In the genomic region with DNA sequence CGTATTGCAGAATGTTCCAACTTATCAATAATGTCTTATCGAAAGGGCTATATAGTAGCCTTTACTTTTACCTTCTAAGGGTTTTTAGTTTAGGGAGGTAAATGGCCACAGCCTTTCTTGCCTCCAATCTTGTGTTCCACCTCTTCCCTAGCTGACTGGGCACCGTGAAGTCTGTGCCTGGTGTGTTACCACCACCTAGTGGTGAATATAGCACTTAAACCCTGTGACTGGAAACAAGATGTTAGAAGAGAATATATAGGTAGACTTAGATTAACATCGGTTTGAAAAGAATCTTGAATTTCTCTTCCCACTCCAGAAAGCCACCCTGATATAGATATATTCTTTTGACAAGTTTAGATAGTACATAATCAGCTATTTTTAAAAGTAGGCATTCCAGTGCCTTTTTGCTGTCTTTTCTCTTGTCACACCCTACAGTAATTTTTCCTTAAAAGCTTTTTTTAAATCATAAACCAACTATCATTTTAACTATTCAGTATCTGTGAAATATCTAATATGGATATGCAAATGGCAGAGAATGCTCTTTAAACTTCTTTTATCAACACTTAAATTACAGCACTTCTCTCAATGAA, we compare ENCODE assay signal across 1 cellular context.
TF ChIP-seq lines count a peak whose summit lies in the region.

No MANE protein-coding gene starts in this region.

TF ChIP-seq in HepG2, 621 proteins besides CTCF, POLR2A, EP300 and RAD21:
- TF ChIP-seq, protein P1, sequence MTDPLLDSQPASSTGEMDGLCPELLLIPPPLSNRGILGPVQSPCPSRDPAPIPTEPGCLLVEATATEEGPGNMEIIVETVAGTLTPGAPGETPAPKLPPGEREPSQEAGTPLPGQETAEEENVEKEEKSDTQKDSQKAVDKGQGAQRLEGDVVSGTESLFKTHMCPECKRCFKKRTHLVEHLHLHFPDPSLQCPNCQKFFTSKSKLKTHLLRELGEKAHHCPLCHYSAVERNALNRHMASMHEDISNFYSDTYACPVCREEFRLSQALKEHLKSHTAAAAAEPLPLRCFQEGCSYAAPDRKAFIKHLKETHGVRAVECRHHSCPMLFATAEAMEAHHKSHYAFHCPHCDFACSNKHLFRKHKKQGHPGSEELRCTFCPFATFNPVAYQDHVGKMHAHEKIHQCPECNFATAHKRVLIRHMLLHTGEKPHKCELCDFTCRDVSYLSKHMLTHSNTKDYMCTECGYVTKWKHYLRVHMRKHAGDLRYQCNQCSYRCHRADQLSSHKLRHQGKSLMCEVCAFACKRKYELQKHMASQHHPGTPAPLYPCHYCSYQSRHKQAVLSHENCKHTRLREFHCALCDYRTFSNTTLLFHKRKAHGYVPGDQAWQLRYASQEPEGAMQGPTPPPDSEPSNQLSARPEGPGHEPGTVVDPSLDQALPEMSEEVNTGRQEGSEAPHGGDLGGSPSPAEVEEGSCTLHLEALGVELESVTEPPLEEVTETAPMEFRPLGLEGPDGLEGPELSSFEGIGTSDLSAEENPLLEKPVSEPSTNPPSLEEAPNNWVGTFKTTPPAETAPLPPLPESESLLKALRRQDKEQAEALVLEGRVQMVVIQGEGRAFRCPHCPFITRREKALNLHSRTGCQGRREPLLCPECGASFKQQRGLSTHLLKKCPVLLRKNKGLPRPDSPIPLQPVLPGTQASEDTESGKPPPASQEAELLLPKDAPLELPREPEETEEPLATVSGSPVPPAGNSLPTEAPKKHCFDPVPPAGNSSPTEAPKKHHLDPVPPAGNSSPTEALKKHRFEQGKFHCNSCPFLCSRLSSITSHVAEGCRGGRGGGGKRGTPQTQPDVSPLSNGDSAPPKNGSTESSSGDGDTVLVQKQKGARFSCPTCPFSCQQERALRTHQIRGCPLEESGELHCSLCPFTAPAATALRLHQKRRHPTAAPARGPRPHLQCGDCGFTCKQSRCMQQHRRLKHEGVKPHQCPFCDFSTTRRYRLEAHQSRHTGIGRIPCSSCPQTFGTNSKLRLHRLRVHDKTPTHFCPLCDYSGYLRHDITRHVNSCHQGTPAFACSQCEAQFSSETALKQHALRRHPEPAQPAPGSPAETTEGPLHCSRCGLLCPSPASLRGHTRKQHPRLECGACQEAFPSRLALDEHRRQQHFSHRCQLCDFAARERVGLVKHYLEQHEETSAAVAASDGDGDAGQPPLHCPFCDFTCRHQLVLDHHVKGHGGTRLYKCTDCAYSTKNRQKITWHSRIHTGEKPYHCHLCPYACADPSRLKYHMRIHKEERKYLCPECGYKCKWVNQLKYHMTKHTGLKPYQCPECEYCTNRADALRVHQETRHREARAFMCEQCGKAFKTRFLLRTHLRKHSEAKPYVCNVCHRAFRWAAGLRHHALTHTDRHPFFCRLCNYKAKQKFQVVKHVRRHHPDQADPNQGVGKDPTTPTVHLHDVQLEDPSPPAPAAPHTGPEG (CRISPR knock-in tag; IDR thresholded peaks at IDR 0.05) = no peak
- 0 out of 2 replicates have a peak, but pooled peaks have one; percentile 27 for TF ChIP-seq FOXK1 (CRISPR knock-in tag; IDR thresholded peaks at IDR 0.05; ENCODE audit: borderline replicate concordance, low read depth)
- 0 out of 4 replicates have a peak, but pooled peaks of 1 of the 2 experiments have one; percentile 1 for TF ChIP-seq MAFK (conservative IDR thresholded peaks at IDR 0.05 in 1 of 2, IDR thresholded peaks at IDR 0.05 in 1 of 2; ENCODE audit: low read length in 2 of 2)
- TF ChIP-seq, protein P2, sequence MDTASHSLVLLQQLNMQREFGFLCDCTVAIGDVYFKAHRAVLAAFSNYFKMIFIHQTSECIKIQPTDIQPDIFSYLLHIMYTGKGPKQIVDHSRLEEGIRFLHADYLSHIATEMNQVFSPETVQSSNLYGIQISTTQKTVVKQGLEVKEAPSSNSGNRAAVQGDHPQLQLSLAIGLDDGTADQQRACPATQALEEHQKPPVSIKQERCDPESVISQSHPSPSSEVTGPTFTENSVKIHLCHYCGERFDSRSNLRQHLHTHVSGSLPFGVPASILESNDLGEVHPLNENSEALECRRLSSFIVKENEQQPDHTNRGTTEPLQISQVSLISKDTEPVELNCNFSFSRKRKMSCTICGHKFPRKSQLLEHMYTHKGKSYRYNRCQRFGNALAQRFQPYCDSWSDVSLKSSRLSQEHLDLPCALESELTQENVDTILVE (CRISPR knock-in tag; IDR thresholded peaks at IDR 0.05) = 0 out of 2 replicates have a peak, but pooled peaks have one; percentile 28
- TF ChIP-seq KLF6 (CRISPR knock-in tag; IDR thresholded peaks at IDR 0.05) = 0 out of 2 replicates have a peak, but pooled peaks have one; percentile 29
- TF ChIP-seq TAF15 (IDR thresholded peaks at IDR 0.05; ENCODE audit: low read depth, low read length, poor library complexity, severe bottlenecking) = no peak
- TF ChIP-seq KLF11 (CRISPR knock-in tag; IDR thresholded peaks at IDR 0.05) = no peak
- TF ChIP-seq KLF16 (CRISPR knock-in tag; IDR thresholded peaks at IDR 0.05) = 0 out of 4 replicates have a peak, but pooled peaks of 1 of the 2 experiments have one; percentile 39
- TF ChIP-seq TSC22D2 (CRISPR knock-in tag; IDR thresholded peaks at IDR 0.05; ENCODE audit: borderline replicate concordance) = 0 out of 2 replicates have a peak, but pooled peaks have one; percentile 51
- 0 out of 2 replicates have a peak, but pooled peaks have one; percentile 36 for TF ChIP-seq THAP11 (CRISPR knock-in tag; IDR thresholded peaks at IDR 0.05)
- TF ChIP-seq ZNF781 (CRISPR knock-in tag; IDR thresholded peaks at IDR 0.05; ENCODE audit: borderline replicate concordance, not compliant biosample characterization) = no peak
- peak; percentile 16; the same call in 1 of the 2 replicates for TF ChIP-seq RXRB (CRISPR knock-in tag; IDR thresholded peaks at IDR 0.05; ENCODE audit: borderline replicate concordance)
- no peak for TF ChIP-seq SIX4 (CRISPR knock-in tag; IDR thresholded peaks at IDR 0.05)
- TF ChIP-seq, protein P3, sequence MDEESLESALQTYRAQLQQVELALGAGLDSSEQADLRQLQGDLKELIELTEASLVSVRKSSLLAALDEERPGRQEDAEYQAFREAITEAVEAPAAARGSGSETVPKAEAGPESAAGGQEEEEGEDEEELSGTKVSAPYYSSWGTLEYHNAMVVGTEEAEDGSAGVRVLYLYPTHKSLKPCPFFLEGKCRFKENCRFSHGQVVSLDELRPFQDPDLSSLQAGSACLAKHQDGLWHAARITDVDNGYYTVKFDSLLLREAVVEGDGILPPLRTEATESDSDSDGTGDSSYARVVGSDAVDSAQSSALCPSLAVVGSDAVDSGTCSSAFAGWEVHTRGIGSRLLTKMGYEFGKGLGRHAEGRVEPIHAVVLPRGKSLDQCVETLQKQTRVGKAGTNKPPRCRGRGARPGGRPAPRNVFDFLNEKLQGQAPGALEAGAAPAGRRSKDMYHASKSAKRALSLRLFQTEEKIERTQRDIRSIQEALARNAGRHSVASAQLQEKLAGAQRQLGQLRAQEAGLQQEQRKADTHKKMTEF (CRISPR knock-in tag; IDR thresholded peaks at IDR 0.05) = 0 out of 2 replicates have a peak, but pooled peaks have one; percentile 22
- TF ChIP-seq, protein P4, sequence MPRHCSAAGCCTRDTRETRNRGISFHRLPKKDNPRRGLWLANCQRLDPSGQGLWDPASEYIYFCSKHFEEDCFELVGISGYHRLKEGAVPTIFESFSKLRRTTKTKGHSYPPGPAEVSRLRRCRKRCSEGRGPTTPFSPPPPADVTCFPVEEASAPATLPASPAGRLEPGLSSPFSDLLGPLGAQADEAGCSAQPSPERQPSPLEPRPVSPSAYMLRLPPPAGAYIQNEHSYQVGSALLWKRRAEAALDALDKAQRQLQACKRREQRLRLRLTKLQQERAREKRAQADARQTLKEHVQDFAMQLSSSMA (CRISPR knock-in tag; IDR thresholded peaks at IDR 0.05) = no peak
- TF ChIP-seq ZNF747 (CRISPR knock-in tag; IDR thresholded peaks at IDR 0.05; ENCODE audit: borderline replicate concordance) = no peak
- TF ChIP-seq STAG1 (CRISPR knock-in tag; IDR thresholded peaks at IDR 0.05) = peak; percentile 98
- no peak for TF ChIP-seq ZNF329 (CRISPR knock-in tag; IDR thresholded peaks at IDR 0.05; ENCODE audit: low read depth)
- TF ChIP-seq ZNF12 (CRISPR knock-in tag; IDR thresholded peaks at IDR 0.05) = no peak
- no peak for TF ChIP-seq SIN3B (IDR thresholded peaks at IDR 0.05; ENCODE audit: low read length)
- TF ChIP-seq, protein P5, sequence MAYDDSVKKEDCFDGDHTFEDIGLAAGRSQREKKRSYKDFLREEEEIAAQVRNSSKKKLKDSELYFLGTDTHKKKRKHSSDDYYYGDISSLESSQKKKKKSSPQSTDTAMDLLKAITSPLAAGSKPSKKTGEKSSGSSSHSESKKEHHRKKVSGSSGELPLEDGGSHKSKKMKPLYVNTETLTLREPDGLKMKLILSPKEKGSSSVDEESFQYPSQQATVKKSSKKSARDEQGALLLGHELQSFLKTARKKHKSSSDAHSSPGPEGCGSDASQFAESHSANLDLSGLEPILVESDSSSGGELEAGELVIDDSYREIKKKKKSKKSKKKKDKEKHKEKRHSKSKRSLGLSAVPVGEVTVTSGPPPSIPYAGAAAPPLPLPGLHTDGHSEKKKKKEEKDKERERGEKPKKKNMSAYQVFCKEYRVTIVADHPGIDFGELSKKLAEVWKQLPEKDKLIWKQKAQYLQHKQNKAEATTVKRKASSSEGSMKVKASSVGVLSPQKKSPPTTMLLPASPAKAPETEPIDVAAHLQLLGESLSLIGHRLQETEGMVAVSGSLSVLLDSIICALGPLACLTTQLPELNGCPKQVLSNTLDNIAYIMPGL (CRISPR knock-in tag; IDR thresholded peaks at IDR 0.05; ENCODE audit: borderline replicate concordance in 1 of 2, low read depth in 1 of 2) = no peak
- TF ChIP-seq SMC3 (IDR thresholded peaks at IDR 0.05; ENCODE audit: low read length) = peak; percentile 83
